1 cellular context compared by ENCODE assay signal in the genomic region with DNA sequence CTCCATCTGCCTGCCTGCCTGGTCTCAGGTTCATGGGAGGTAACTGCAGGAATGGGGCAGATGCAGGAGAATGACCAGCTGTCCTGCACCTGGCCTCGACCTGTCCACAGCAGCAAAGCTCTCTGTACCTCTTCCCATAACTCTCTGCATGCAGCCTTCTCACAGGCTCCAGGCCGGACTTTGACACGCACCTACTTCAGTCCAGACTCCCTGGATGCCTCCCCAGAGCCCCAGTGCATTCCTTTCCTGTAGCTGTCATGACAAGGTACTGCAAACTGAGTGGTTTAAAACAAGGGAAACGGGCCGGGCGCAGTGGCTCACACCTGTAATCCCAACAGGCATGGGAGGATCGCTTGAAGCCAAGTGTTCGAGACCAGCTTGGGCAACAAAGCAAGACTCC.
TF ChIP-seq lines count a peak whose summit lies in the region.

No MANE protein-coding gene starts in this region.

TF ChIP-seq in HepG2, 621 proteins besides CTCF, POLR2A, EP300 and RAD21 (continued from another document and continues in another):
- TF ChIP-seq, protein P1, sequence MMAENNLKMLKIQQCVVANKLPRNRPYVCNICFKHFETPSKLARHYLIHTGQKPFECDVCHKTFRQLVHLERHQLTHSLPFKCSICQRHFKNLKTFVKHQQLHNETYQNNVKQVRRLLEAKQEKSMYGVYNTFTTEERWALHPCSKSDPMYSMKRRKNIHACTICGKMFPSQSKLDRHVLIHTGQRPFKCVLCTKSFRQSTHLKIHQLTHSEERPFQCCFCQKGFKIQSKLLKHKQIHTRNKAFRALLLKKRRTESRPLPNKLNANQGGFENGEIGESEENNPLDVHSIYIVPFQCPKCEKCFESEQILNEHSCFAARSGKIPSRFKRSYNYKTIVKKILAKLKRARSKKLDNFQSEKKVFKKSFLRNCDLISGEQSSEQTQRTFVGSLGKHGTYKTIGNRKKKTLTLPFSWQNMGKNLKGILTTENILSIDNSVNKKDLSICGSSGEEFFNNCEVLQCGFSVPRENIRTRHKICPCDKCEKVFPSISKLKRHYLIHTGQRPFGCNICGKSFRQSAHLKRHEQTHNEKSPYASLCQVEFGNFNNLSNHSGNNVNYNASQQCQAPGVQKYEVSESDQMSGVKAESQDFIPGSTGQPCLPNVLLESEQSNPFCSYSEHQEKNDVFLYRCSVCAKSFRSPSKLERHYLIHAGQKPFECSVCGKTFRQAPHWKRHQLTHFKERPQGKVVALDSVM (CRISPR knock-in tag; IDR thresholded peaks at IDR 0.05), result 0 out of 2 replicates have a peak, but pooled peaks have one; percentile 36
- TF ChIP-seq TOE1 (CRISPR knock-in tag; IDR thresholded peaks at IDR 0.05) (no peak), NR2F6 (IDR thresholded peaks at IDR 0.05) (no peak), NR2F6 (CRISPR knock-in tag; IDR thresholded peaks at IDR 0.05) (0 out of 2 replicates have a peak, but pooled peaks have one; percentile 9), ZFP82 (CRISPR knock-in tag; IDR thresholded peaks at IDR 0.05; ENCODE audit: borderline replicate concordance) (no peak), ISX (CRISPR knock-in tag; conservative IDR thresholded peaks at IDR 0.05) (no peak), ZFYVE20 (CRISPR knock-in tag; IDR thresholded peaks at IDR 0.05; ENCODE audit: borderline replicate concordance, low read depth) (no peak), GATAD2A (CRISPR knock-in tag; IDR thresholded peaks at IDR 0.05) (peak; percentile 46; the same call in 1 of the 2 replicates), MIER2 (CRISPR knock-in tag; IDR thresholded peaks at IDR 0.05) (no peak), ZBTB8A (CRISPR knock-in tag; IDR thresholded peaks at IDR 0.05; ENCODE audit: borderline replicate concordance, low read depth) (no peak), KLF12 (CRISPR knock-in tag; IDR thresholded peaks at IDR 0.05; ENCODE audit: borderline replicate concordance) (no peak), XBP1 (CRISPR knock-in tag; IDR thresholded peaks at IDR 0.05) (no peak), HDAC1 (CRISPR knock-in tag; IDR thresholded peaks at IDR 0.05) (peak; percentile 54; the same call in 1 of the 2 replicates), CBX1 (IDR thresholded peaks at IDR 0.05; ENCODE audit: low read depth) (no peak), ZNF619 (CRISPR knock-in tag; IDR thresholded peaks at IDR 0.05) (no peak), HNF4G (IDR thresholded peaks at IDR 0.05; ENCODE audit: borderline replicate concordance, low read depth, low read length) (peak; percentile 65), HNF4G (CRISPR knock-in tag; IDR thresholded peaks at IDR 0.05; ENCODE audit: borderline replicate concordance, low read depth) (no peak), HNF4A (CRISPR knock-in tag; IDR thresholded peaks at IDR 0.05) (peak; percentile 73), HCFC1 (IDR thresholded peaks at IDR 0.05; ENCODE audit: low read depth, low read length) (0 out of 2 replicates have a peak, but pooled peaks have one; percentile 15), EZH2 (conservative IDR thresholded peaks at IDR 0.05; ENCODE audit: low read depth, low read length) (no peak), THAP11 (CRISPR knock-in tag; IDR thresholded peaks at IDR 0.05) (0 out of 2 replicates have a peak, but pooled peaks have one; percentile 21), MED1 (CRISPR knock-in tag; IDR thresholded peaks at IDR 0.05) (no peak), ATF7-NPFF (CRISPR knock-in tag; IDR thresholded peaks at IDR 0.05; ENCODE audit: low read depth) (0 out of 2 replicates have a peak, but pooled peaks have one; percentile 48), ATAD3A (CRISPR knock-in tag; IDR thresholded peaks at IDR 0.05) (no peak)
- TF ChIP-seq, protein P2, sequence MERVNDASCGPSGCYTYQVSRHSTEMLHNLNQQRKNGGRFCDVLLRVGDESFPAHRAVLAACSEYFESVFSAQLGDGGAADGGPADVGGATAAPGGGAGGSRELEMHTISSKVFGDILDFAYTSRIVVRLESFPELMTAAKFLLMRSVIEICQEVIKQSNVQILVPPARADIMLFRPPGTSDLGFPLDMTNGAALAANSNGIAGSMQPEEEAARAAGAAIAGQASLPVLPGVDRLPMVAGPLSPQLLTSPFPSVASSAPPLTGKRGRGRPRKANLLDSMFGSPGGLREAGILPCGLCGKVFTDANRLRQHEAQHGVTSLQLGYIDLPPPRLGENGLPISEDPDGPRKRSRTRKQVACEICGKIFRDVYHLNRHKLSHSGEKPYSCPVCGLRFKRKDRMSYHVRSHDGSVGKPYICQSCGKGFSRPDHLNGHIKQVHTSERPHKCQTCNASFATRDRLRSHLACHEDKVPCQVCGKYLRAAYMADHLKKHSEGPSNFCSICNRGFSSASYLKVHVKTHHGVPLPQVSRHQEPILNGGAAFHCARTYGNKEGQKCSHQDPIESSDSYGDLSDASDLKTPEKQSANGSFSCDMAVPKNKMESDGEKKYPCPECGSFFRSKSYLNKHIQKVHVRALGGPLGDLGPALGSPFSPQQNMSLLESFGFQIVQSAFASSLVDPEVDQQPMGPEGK (CRISPR knock-in tag; IDR thresholded peaks at IDR 0.05), result peak; percentile 32; the same call in 1 of the 2 replicates
- TF ChIP-seq, protein P3, sequence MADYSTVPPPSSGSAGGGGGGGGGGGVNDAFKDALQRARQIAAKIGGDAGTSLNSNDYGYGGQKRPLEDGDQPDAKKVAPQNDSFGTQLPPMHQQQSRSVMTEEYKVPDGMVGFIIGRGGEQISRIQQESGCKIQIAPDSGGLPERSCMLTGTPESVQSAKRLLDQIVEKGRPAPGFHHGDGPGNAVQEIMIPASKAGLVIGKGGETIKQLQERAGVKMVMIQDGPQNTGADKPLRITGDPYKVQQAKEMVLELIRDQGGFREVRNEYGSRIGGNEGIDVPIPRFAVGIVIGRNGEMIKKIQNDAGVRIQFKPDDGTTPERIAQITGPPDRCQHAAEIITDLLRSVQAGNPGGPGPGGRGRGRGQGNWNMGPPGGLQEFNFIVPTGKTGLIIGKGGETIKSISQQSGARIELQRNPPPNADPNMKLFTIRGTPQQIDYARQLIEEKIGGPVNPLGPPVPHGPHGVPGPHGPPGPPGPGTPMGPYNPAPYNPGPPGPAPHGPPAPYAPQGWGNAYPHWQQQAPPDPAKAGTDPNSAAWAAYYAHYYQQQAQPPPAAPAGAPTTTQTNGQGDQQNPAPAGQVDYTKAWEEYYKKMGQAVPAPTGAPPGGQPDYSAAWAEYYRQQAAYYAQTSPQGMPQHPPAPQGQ (CRISPR knock-in tag; IDR thresholded peaks at IDR 0.05; ENCODE audit: borderline replicate concordance), result no peak
- TF ChIP-seq, protein P4, sequence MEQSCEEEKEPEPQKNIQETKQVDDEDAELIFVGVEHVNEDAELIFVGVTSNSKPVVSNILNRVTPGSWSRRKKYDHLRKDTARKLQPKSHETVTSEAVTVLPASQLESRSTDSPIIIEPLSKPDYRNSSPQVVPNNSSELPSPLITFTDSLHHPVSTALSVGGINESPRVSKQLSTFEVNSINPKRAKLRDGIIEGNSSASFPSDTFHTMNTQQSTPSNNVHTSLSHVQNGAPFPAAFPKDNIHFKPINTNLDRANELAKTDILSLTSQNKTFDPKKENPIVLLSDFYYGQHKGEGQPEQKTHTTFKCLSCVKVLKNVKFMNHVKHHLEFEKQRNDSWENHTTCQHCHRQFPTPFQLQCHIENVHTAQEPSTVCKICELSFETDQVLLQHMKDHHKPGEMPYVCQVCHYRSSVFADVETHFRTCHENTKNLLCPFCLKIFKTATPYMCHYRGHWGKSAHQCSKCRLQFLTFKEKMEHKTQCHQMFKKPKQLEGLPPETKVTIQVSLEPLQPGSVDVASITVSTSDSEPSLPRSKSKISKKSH (CRISPR knock-in tag; IDR thresholded peaks at IDR 0.05; ENCODE audit: borderline replicate concordance), result 0 out of 2 replicates have a peak, but pooled peaks have one; percentile 38
- TF ChIP-seq, protein P5, sequence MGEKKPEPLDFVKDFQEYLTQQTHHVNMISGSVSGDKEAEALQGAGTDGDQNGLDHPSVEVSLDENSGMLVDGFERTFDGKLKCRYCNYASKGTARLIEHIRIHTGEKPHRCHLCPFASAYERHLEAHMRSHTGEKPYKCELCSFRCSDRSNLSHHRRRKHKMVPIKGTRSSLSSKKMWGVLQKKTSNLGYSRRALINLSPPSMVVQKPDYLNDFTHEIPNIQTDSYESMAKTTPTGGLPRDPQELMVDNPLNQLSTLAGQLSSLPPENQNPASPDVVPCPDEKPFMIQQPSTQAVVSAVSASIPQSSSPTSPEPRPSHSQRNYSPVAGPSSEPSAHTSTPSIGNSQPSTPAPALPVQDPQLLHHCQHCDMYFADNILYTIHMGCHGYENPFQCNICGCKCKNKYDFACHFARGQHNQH (CRISPR knock-in tag; IDR thresholded peaks at IDR 0.05), result no peak
- TF ChIP-seq, protein P6, sequence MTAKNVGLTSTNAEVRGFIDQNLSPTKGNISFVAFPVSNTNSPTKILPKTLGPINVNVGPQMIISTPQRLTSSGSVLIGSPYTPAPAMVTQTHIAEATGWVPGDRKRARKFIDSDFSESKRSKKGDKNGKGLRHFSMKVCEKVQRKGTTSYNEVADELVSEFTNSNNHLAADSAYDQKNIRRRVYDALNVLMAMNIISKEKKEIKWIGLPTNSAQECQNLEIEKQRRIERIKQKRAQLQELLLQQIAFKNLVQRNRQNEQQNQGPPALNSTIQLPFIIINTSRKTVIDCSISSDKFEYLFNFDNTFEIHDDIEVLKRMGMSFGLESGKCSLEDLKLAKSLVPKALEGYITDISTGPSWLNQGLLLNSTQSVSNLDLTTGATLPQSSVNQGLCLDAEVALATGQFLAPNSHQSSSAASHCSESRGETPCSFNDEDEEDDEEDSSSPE (CRISPR knock-in tag; IDR thresholded peaks at IDR 0.05), result no peak
- TF ChIP-seq, protein P7, sequence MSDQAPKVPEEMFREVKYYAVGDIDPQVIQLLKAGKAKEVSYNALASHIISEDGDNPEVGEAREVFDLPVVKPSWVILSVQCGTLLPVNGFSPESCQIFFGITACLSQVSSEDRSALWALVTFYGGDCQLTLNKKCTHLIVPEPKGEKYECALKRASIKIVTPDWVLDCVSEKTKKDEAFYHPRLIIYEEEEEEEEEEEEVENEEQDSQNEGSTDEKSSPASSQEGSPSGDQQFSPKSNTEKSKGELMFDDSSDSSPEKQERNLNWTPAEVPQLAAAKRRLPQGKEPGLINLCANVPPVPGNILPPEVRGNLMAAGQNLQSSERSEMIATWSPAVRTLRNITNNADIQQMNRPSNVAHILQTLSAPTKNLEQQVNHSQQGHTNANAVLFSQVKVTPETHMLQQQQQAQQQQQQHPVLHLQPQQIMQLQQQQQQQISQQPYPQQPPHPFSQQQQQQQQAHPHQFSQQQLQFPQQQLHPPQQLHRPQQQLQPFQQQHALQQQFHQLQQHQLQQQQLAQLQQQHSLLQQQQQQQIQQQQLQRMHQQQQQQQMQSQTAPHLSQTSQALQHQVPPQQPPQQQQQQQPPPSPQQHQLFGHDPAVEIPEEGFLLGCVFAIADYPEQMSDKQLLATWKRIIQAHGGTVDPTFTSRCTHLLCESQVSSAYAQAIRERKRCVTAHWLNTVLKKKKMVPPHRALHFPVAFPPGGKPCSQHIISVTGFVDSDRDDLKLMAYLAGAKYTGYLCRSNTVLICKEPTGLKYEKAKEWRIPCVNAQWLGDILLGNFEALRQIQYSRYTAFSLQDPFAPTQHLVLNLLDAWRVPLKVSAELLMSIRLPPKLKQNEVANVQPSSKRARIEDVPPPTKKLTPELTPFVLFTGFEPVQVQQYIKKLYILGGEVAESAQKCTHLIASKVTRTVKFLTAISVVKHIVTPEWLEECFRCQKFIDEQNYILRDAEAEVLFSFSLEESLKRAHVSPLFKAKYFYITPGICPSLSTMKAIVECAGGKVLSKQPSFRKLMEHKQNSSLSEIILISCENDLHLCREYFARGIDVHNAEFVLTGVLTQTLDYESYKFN (CRISPR knock-in tag; conservative IDR thresholded peaks at IDR 0.05), result peak; percentile 30; the same call in 1 of the 2 replicates
- TF ChIP-seq, protein P8, sequence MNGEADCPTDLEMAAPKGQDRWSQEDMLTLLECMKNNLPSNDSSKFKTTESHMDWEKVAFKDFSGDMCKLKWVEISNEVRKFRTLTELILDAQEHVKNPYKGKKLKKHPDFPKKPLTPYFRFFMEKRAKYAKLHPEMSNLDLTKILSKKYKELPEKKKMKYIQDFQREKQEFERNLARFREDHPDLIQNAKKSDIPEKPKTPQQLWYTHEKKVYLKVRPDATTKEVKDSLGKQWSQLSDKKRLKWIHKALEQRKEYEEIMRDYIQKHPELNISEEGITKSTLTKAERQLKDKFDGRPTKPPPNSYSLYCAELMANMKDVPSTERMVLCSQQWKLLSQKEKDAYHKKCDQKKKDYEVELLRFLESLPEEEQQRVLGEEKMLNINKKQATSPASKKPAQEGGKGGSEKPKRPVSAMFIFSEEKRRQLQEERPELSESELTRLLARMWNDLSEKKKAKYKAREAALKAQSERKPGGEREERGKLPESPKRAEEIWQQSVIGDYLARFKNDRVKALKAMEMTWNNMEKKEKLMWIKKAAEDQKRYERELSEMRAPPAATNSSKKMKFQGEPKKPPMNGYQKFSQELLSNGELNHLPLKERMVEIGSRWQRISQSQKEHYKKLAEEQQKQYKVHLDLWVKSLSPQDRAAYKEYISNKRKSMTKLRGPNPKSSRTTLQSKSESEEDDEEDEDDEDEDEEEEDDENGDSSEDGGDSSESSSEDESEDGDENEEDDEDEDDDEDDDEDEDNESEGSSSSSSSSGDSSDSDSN (CRISPR knock-in tag; IDR thresholded peaks at IDR 0.05), result peak; percentile 45
- TF ChIP-seq, protein P9, sequence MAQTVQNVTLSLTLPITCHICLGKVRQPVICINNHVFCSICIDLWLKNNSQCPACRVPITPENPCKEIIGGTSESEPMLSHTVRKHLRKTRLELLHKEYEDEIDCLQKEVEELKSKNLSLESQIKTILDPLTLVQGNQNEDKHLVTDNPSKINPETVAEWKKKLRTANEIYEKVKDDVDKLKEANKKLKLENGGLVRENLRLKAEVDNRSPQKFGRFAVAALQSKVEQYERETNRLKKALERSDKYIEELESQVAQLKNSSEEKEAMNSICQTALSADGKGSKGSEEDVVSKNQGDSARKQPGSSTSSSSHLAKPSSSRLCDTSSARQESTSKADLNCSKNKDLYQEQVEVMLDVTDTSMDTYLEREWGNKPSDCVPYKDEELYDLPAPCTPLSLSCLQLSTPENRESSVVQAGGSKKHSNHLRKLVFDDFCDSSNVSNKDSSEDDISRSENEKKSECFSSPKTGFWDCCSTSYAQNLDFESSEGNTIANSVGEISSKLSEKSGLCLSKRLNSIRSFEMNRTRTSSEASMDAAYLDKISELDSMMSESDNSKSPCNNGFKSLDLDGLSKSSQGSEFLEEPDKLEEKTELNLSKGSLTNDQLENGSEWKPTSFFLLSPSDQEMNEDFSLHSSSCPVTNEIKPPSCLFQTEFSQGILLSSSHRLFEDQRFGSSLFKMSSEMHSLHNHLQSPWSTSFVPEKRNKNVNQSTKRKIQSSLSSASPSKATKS (CRISPR knock-in tag; IDR thresholded peaks at IDR 0.05), result no peak
